In genomic region chr2:128027801-128028667, GRCh38 we compare ENCODE assay signal across 8 cellular contexts. TPM values are rescaled to one million over a fixed set of nuclear protein-coding genes. Genes with fewer than 3 reads are reported as not detected.
DNase-seq lines count a peak whose midpoint lies in the region; ATAC-seq and TF ChIP-seq lines count a peak whose summit lies in the region.

TSS of gene SAP130 (minus strand) at chr2:128028059. CDS start at chr2:128026292, 1,767 bp downstream.

- H3K27ac ChIP-seq in SJSA1 (peak within 1 kb of the TSS; percentile 65), foreskin keratinocyte (peak within 1 kb of the TSS; percentile 77), neural progenitor cell (peak within 1 kb of the TSS; percentile 84), stomach smooth muscle (ENCODE audit: low read length) (peak within 1 kb of the TSS; percentile 88)

- DNase-seq in GM04504 (ENCODE audit: low read depth) (peak; percentile 85), HFF-Myc (ENCODE audit: extremely low read depth, low read depth) (peak; percentile 54), MV-4-11 (lab: John Stamatoyannopoulos, UW) (peak; percentile 93), SJSA1 (ENCODE audit: low read depth in 1 of 2, low spot score in 2 of 2) (peak; percentile 98 to 99), foreskin keratinocyte (peak; percentile 71 to 85), neural progenitor cell (ENCODE audit: low spot score) (peak; percentile 99)
- peak; percentile 98 for DNase-seq in activated gamma-delta T cell treated with anti-CD3 and anti-CD28 coated beads, Interleukin-2, amount 50 U/mL, for 16 hours (ENCODE audit: low read depth)

- peaks cover 8% of the 10 kb centered on the region for H3K9me3 Mint-ChIP-seq in neural progenitor cell

- no peaks in the 10 kb centered on the region for H3K9me3 ChIP-seq in SJSA1 (replicated peaks)
- no peaks in the 10 kb centered on the region for H3K9me3 ChIP-seq in neural progenitor cell (ENCODE audit: low read depth)
- H3K9me3 ChIP-seq in stomach smooth muscle (ENCODE audit: control insufficient read depth in 2 of 2, low read length in 2 of 2), result no peaks in the 10 kb centered on the region

- H3K27me3 ChIP-seq in SJSA1 (replicated peaks), result no peaks in the 10 kb centered on the region
- no peaks in the 10 kb centered on the region for H3K27me3 ChIP-seq in foreskin keratinocyte
- peaks cover 18% of the 10 kb centered on the region for H3K27me3 ChIP-seq in neural progenitor cell
- H3K27me3 ChIP-seq in stomach smooth muscle (ENCODE audit: control insufficient read depth in 1 of 2, insufficient read depth in 2 of 2, low read length in 2 of 2), result no peaks in the 10 kb centered on the region

- peaks cover 14% of the 10 kb centered on the region for H3K4me1 Mint-ChIP-seq in neural progenitor cell

- H3K9ac ChIP-seq in neural progenitor cell (peak within 1 kb of the TSS; percentile 82), stomach smooth muscle (ENCODE audit: low read length in 2 of 2) (peak within 1 kb of the TSS; percentile 74 to 85)

- H3K4me3 ChIP-seq in HFF-Myc (replicated peaks; ENCODE audit: low read depth, low read length), result peak within 1 kb of the TSS; percentile 79
- H3K4me3 ChIP-seq in SJSA1, result peak within 1 kb of the TSS; percentile 89
- peak within 1 kb of the TSS; percentile 84 for H3K4me3 ChIP-seq in neural progenitor cell
- peak within 1 kb of the TSS; percentile 82 to 86 for H3K4me3 ChIP-seq in stomach smooth muscle (ENCODE audit: low read length in 2 of 2)

- H3K27me3 Mint-ChIP-seq in neural progenitor cell (ENCODE audit: insufficient read depth, low read depth), result peaks cover 17% of the 10 kb centered on the region

- H3K4me1 ChIP-seq in SJSA1 (replicated peaks), result peaks cover 6% of the 10 kb centered on the region
- peaks cover 6% of the 10 kb centered on the region for H3K4me1 ChIP-seq in foreskin keratinocyte
- H3K4me1 ChIP-seq in neural progenitor cell, result peaks cover 12% of the 10 kb centered on the region
- peaks cover 4% of the 10 kb centered on the region for H3K4me1 ChIP-seq in stomach smooth muscle (ENCODE audit: control insufficient read depth, insufficient read depth, low read length)

- peak within 1 kb of the TSS; percentile 95 for H2AFZ ChIP-seq in neural progenitor cell (replicated peaks)

- no peak for TF ChIP-seq CTCF in HFF-Myc (IDR thresholded peaks at IDR 0.05; ENCODE audit: low read depth, low read length, missing control alignments)
- no peak for TF ChIP-seq CTCF in foreskin keratinocyte (conservative IDR thresholded peaks at IDR 0.05)
- no peak for TF ChIP-seq CTCF in neural progenitor cell (IDR thresholded peaks at IDR 0.05)

- peak within 1 kb of the TSS; percentile 97 for H3K4me3 Mint-ChIP-seq in neural progenitor cell

- ATAC-seq in foreskin keratinocyte, result peak; percentile 80

- H4K20me1 ChIP-seq in neural progenitor cell (ENCODE audit: low read depth), result peaks cover 37% of the 10 kb centered on the region

- no peak within 1 kb of the TSS for H3K27ac Mint-ChIP-seq in neural progenitor cell

- H3K36me3 Mint-ChIP-seq in neural progenitor cell, result peaks cover 2% of the 10 kb centered on the region

- peaks cover 40% of the 10 kb centered on the region for H3K79me2 ChIP-seq in neural progenitor cell (ENCODE audit: low read depth)

- H3F3A ChIP-seq in neural progenitor cell (ENCODE audit: low read depth), result peaks cover 8% of the 10 kb centered on the region

- peaks cover 11% of the 10 kb centered on the region for H3K36me3 ChIP-seq in SJSA1
- H3K36me3 ChIP-seq in neural progenitor cell, result no peaks in the 10 kb centered on the region
- H3K36me3 ChIP-seq in stomach smooth muscle (ENCODE audit: control insufficient read depth in 2 of 2, insufficient read depth in 2 of 2, low read length in 2 of 2), result no peaks in the 10 kb centered on the region

- peak within 1 kb of the TSS; percentile 95 for H3K4me2 ChIP-seq in neural progenitor cell

RNA-seq across cellular contexts. Expression of gene SAP130, which starts in this region (rescaled TPM):
- total RNA-seq in SJSA1 (2014; rRNA removed; shearing (Covaris generic)), result 10.9 and 11.2 TPM in 2 replicates
- total RNA-seq in foreskin keratinocyte (16.9 and 17.0 TPM in 2 replicates), neural progenitor cell (ENCODE audit: low replicate concordance) (19.8 and 30.3 TPM in 2 replicates)
- polyA plus RNA-seq in foreskin keratinocyte, result 8.6 and 10.1 TPM in 2 replicates

Comparison
In these comparisons a context has a peak if more than half of its experiments do, and no peak if none do; other contexts are left out.
1. Peak in every context shown above with its lines: DNase-seq, ATAC-seq, H3K4me3 ChIP-seq and H3K27ac ChIP-seq.